In genomic region chr15:92141607-92142006, GRCh38 we compare ENCODE assay signal across 19 cellular contexts.
DNase-seq lines count a peak whose midpoint lies in the region; ATAC-seq, FAIRE-seq and TF ChIP-seq lines count a peak whose summit lies in the region.
"Had no signal": no experiment of that assay in that cellular context is flagged by ENCODE, and none has a peak within 500 bp of the region (broad histone marks: within the 10 kb centered on the region; RNA-seq: fewer than 3 reads in every experiment).

No MANE protein-coding gene starts in this region.

- no peaks in the 10 kb centered on the region for H3K27me3 ChIP-seq in bronchial epithelial cell (ENCODE audit: control insufficient read depth, insufficient read depth, low read length)

- no peaks in the 10 kb centered on the region for H3K36me3 ChIP-seq in bronchial epithelial cell (ENCODE audit: control insufficient read depth, insufficient read depth, low read length)
- H3K36me3 ChIP-seq: HAP-1 had no signal

- no peak overlapping the region for H3K4me3 ChIP-seq in bronchial epithelial cell (ENCODE audit: low read depth, low read length)
- H3K4me3 ChIP-seq: A549, HAP-1 had no signal

- peak overlapping the region; percentile 39 for H3K27ac ChIP-seq in substantia nigra (ENCODE audit: low read depth, low read length, poor library complexity, severe bottlenecking)
- H3K27ac ChIP-seq: 22Rv1, A549, C4-2B had no signal

- peak; percentile 12 for DNase-seq in activated CD8-positive, alpha-beta memory T cell treated with anti-CD3 and anti-CD28 coated beads, Interleukin-2, amount 50 U/mL, for 48 hours
- DNase-seq in activated CD8-positive, alpha-beta memory T cell treated with anti-CD3 and anti-CD28 coated beads, Interleukin-2, amount 50 U/mL, for 4 hours: no peak
- DNase-seq in bronchial epithelial cell (ENCODE audit: low read depth): no peak
- DNase-seq in left ventricle myocardium superior: no peak
- no peak for DNase-seq in substantia nigra (lab: John Stamatoyannopoulos, UW)
- no peak for DNase-seq in activated naive CD4-positive, alpha-beta T cell treated with Interleukin-2 at 50 U/mL for 16 hours
- DNase-seq in activated CD4-positive, alpha-beta T cell treated with anti-CD3 and anti-CD28 coated beads for 4 hours: no peak
- DNase-seq: AML-193; Caco-2; CD4-positive, alpha-beta T cell had no signal

- FAIRE-seq in bronchial epithelial cell (lab: Jason Lieb, UNC): peak; percentile 50
- FAIRE-seq: A549, D721Med, G401.6, GM12891, GM19239, H1 had no signal

- ATAC-seq in left ventricle myocardium superior: peak; percentile 15
- ATAC-seq: A549 had no signal

- intact Hi-C loops in left ventricle myocardium superior (cut with micrococcal nuclease): no loop called here

- TF ChIP-seq CTCF in bronchial epithelial cell (IDR thresholded peaks at IDR 0.05; ENCODE audit: insufficient read depth, low read length, severe bottlenecking): no peak
